1 cellular context compared by ENCODE assay signal in the genomic region with DNA sequence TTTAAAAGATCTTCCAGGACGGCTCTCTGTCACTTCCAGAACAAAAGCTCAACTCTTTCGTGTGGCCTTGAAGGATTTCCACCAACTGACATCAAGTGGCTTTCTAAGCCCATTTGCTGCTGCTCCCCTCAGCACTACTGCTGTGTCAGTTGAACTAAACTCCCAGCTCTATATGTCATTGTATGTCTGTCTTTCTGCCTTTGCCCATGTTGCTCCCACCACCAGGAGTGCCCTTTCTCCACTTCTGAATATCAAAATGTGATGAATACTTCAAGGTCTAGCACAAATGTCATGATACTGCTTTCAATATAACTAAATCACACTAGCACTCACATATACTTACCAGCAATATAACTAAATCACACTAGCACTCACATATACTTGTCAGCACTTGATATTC.
TF ChIP-seq lines count a peak whose summit lies in the region.

No MANE protein-coding gene starts in this region.

TF ChIP-seq in HCT116, 20 proteins besides CTCF, POLR2A, EP300 and RAD21 (continued from another document):
- TF ChIP-seq, protein P1, sequence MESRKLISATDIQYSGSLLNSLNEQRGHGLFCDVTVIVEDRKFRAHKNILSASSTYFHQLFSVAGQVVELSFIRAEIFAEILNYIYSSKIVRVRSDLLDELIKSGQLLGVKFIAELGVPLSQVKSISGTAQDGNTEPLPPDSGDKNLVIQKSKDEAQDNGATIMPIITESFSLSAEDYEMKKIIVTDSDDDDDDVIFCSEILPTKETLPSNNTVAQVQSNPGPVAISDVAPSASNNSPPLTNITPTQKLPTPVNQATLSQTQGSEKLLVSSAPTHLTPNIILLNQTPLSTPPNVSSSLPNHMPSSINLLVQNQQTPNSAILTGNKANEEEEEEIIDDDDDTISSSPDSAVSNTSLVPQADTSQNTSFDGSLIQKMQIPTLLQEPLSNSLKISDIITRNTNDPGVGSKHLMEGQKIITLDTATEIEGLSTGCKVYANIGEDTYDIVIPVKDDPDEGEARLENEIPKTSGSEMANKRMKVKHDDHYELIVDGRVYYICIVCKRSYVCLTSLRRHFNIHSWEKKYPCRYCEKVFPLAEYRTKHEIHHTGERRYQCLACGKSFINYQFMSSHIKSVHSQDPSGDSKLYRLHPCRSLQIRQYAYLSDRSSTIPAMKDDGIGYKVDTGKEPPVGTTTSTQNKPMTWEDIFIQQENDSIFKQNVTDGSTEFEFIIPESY (IDR thresholded peaks at IDR 0.05; ENCODE audit: extremely low read depth, insufficient replicate concordance, low read length): no peak
- TF ChIP-seq SP1 (IDR thresholded peaks at IDR 0.05; ENCODE audit: low read depth) (no peak), CBX3 (IDR thresholded peaks at IDR 0.05; ENCODE audit: low read depth) (no peak), FOSL1 (IDR thresholded peaks at IDR 0.05; ENCODE audit: low read depth) (no peak), TCF7L2 (IDR thresholded peaks at IDR 0.05; ENCODE audit: borderline replicate concordance, extremely low read depth, insufficient read depth, insufficient read length) (no peak), ZNF274 (IDR thresholded peaks at IDR 0.05; ENCODE audit: low read depth, low read length) (no peak), CEBPB (IDR thresholded peaks at IDR 0.05; ENCODE audit: low read depth) (no peak), EGR1 (IDR thresholded peaks at IDR 0.05; ENCODE audit: low read depth) (no peak), YY1 (IDR thresholded peaks at IDR 0.05; ENCODE audit: extremely low read depth, insufficient replicate concordance, low read depth, low read length) (no peak)
